Comparison of ENCODE assay signal across 19 cellular contexts in the genomic region with DNA sequence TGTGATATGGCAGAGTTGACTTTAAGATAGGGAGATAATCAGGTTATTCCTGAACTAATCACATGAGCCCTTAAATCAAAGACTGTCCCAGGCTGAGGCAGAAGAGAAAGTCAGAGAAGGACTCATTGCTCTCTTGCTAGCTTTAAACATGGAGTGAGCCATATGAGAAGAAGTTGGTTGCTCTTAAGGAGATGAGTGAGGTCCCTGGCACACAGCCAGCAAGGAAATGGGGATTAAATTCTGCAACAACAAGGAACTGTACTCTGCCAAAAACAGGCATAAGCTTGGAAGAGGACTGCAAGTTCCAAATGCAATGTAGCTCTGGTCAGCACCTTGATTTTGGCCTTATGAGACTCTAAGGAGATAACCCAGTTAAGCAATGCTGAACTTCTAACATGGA.
A peak's percentile ranks its signal among the peaks of the same experiment; 100 is the strongest.
DNase-seq lines count a peak whose midpoint lies in the region; ATAC-seq, FAIRE-seq and TF ChIP-seq lines count a peak whose summit lies in the region.
"Had no signal": no experiment of that assay in that cellular context is flagged by ENCODE, and none has a peak within 500 bp of the region (broad histone marks: within the 10 kb centered on the region; RNA-seq: fewer than 3 reads in every experiment).

No MANE protein-coding gene starts in this region.

- no peak for FAIRE-seq in endothelial cell of umbilical vein (lab: Jason Lieb, UNC)

- H3K27ac Mint-ChIP-seq in activated naive CD4-positive, alpha-beta T cell treated with anti-CD3 and anti-CD28 coated beads for 36 hours = no peak overlapping the region
- H3K27ac Mint-ChIP-seq: memory B cell; naive thymus-derived CD8-positive, alpha-beta T cell had no signal

- no peaks in the 10 kb centered on the region for H3K9me3 ChIP-seq in SK-N-MC (ENCODE audit: low read depth, low read length)
- no peaks in the 10 kb centered on the region for H3K9me3 ChIP-seq in endothelial cell of umbilical vein (replicated peaks; ENCODE audit: control insufficient read depth, insufficient read depth, low read length)
- no peaks in the 10 kb centered on the region for H3K9me3 ChIP-seq in right lobe of liver
- H3K9me3 ChIP-seq: ovary, thyroid gland had no signal

- H3K27ac ChIP-seq in SK-N-MC (no peak overlapping the region), endothelial cell of umbilical vein (ENCODE audit: insufficient read depth, low read depth, low read length) (no peak overlapping the region), right lobe of liver (no peak overlapping the region)
- H3K27ac ChIP-seq: ovary, thyroid gland had no signal

- no peaks in the 10 kb centered on the region for H3K9me1 ChIP-seq in endothelial cell of umbilical vein (replicated peaks; ENCODE audit: control insufficient read depth, extremely low read depth, insufficient read depth, low read length)

- no peaks in the 10 kb centered on the region for H4K20me1 ChIP-seq in endothelial cell of umbilical vein (replicated peaks; ENCODE audit: control insufficient read depth, extremely low read depth, insufficient read depth, low read length)

- intact Hi-C loops in endothelial cell of umbilical vein (cut with micrococcal nuclease) = no loop called here
- intact Hi-C loops in right lobe of liver (cut with DNase I) = no loop called here
- intact Hi-C loops in activated naive CD4-positive, alpha-beta T cell treated with anti-CD3 and anti-CD28 coated beads for 36 hours (cut with micrococcal nuclease) = no loop called here

- peak; percentile 66 for DNase-seq in HT1080 (ENCODE audit: low read depth)
- DNase-seq in SK-N-MC (ENCODE audit: low read depth, low spot score) = peak; percentile 80
- DNase-seq in endothelial cell of umbilical vein (ENCODE audit: low read depth, low spot score) = peak; percentile 36
- DNase-seq in myocyte (ENCODE audit: low read depth) = peak; percentile 6
- no peak for DNase-seq in right lobe of liver
- no peak for DNase-seq in activated naive CD4-positive, alpha-beta T cell treated with anti-CD3 and anti-CD28 coated beads for 36 hours
- DNase-seq in HEK293T (ENCODE audit: extremely low spot score) = no peak
- DNase-seq: activated CD4-positive, alpha-beta T cell treated with anti-CD3 and anti-CD28 coated beads for 48 hours; caudate nucleus; effector memory CD4-positive, alpha-beta T cell; foreskin melanocyte; naive thymus-derived CD8-positive, alpha-beta T cell; NCI-H1436 treated with DMSO at 0.1 percent for 48 hours; ovary; stimulated activated CD4-positive, alpha-beta T cell treated with anti-CD3 and anti-CD28 coated beads, Interleukin-1b, Interleukin-23, amount 100 ng/mL, for 48 hours; stimulated activated naive CD4-positive, alpha-beta T cell; T1000; thyroid gland had no signal

- dilution Hi-C loops in endothelial cell of umbilical vein (cut with MboI; ENCODE audit: extremely low pct_ligation_motif_present, low sequenced_read_pairs) = no loop called here

- no peak overlapping the region for H3K4me3 ChIP-seq in SK-N-MC
- no peak overlapping the region for H3K4me3 ChIP-seq in endothelial cell of umbilical vein (replicated peaks in 1 of 3; ENCODE audit: insufficient read depth in 1 of 3, low read depth in 1 of 3, low read length in 3 of 3)
- no peak overlapping the region for H3K4me3 ChIP-seq in right lobe of liver
- H3K4me3 ChIP-seq: ovary, thyroid gland had no signal

- H3K4me1 ChIP-seq in endothelial cell of umbilical vein (ENCODE audit: control insufficient read depth, extremely low read depth, insufficient read depth, low read length) (no peaks in the 10 kb centered on the region), right lobe of liver (no peaks in the 10 kb centered on the region)
- H3K4me1 ChIP-seq: thyroid gland had no signal

- H3K36me3 ChIP-seq in SK-N-MC (ENCODE audit: insufficient read depth, low read length) = no peaks in the 10 kb centered on the region
- H3K36me3 ChIP-seq in endothelial cell of umbilical vein (ENCODE audit: control insufficient read depth in 2 of 2, extremely low read depth in 1 of 2, insufficient read depth in 2 of 2, low read length in 2 of 2) = no peaks in the 10 kb centered on the region
- H3K36me3 ChIP-seq in right lobe of liver = no peaks in the 10 kb centered on the region
- H3K36me3 ChIP-seq: ovary, thyroid gland had no signal

- no peaks in the 10 kb centered on the region for H3K36me3 Mint-ChIP-seq in activated naive CD4-positive, alpha-beta T cell treated with anti-CD3 and anti-CD28 coated beads for 36 hours (ENCODE audit: low read depth)
- H3K36me3 Mint-ChIP-seq: memory B cell; naive thymus-derived CD8-positive, alpha-beta T cell had no signal

- no peak overlapping the region for H2AFZ ChIP-seq in endothelial cell of umbilical vein (ENCODE audit: low read depth, low read length)

- H3K79me2 ChIP-seq in endothelial cell of umbilical vein (ENCODE audit: control insufficient read depth, insufficient read depth, low read length) = no peaks in the 10 kb centered on the region

- H3K9ac ChIP-seq in SK-N-MC (ENCODE audit: insufficient read length) (no peak overlapping the region), endothelial cell of umbilical vein (replicated peaks; ENCODE audit: extremely low read depth, insufficient read depth, low read length) (no peak overlapping the region)

- no peak for ATAC-seq in right lobe of liver
- ATAC-seq: naive thymus-derived CD8-positive, alpha-beta T cell had no signal

- CTCF ChIA-PET in endothelial cell of umbilical vein (lab: Charles Lee) = interaction anchor here (0.6 kb wide), 1 partner anchor 21 kb away, joined by 3 read pairs; no protein-coding TSS in a partner anchor
- CTCF ChIA-PET in activated naive CD4-positive, alpha-beta T cell treated with anti-CD3 and anti-CD28 coated beads for 36 hours (lab: Charles Lee) = no interaction called here
- CTCF ChIA-PET in HEK293T (lab: Yijun Ruan, JAX) = no interaction called here

- H3K4me1 Mint-ChIP-seq in activated naive CD4-positive, alpha-beta T cell treated with anti-CD3 and anti-CD28 coated beads for 36 hours (ENCODE audit: low read depth) = no peaks in the 10 kb centered on the region
- H3K4me1 Mint-ChIP-seq: memory B cell; naive thymus-derived CD8-positive, alpha-beta T cell had no signal

- no peak overlapping the region for H3K4me2 ChIP-seq in endothelial cell of umbilical vein (ENCODE audit: insufficient read depth, low read length)

- H3K27me3 ChIP-seq in endothelial cell of umbilical vein (ENCODE audit: control insufficient read depth in 2 of 2, insufficient read depth in 2 of 2, low read length in 2 of 2) = no peaks in the 10 kb centered on the region
- no peaks in the 10 kb centered on the region for H3K27me3 ChIP-seq in right lobe of liver
- H3K27me3 ChIP-seq: ovary, thyroid gland had no signal

- TF ChIP-seq CTCF in endothelial cell of umbilical vein (IDR thresholded peaks at IDR 0.05; ENCODE audit: extremely low read depth in 1 of 2, insufficient read depth in 1 of 2, low read depth in 1 of 2, low read length in 2 of 2) (no peak), right lobe of liver (IDR thresholded peaks at IDR 0.05) (no peak)

- no peak overlapping the region for H3K4me3 Mint-ChIP-seq in activated naive CD4-positive, alpha-beta T cell treated with anti-CD3 and anti-CD28 coated beads for 36 hours
- H3K4me3 Mint-ChIP-seq: memory B cell; naive thymus-derived CD8-positive, alpha-beta T cell had no signal

- no peaks in the 10 kb centered on the region for H3K9me3 Mint-ChIP-seq in activated naive CD4-positive, alpha-beta T cell treated with anti-CD3 and anti-CD28 coated beads for 36 hours

- TF ChIP-seq POLR2A in endothelial cell of umbilical vein (IDR thresholded peaks at IDR 0.05; ENCODE audit: low read depth, low read length) (no peak), right lobe of liver (IDR thresholded peaks at IDR 0.05) (no peak)

- POLR2A ChIA-PET in endothelial cell of umbilical vein (lab: Charles Lee) (no interaction called here), HEK293T (lab: Yijun Ruan, JAX) (no interaction called here)

- H3K27me3 Mint-ChIP-seq in activated naive CD4-positive, alpha-beta T cell treated with anti-CD3 and anti-CD28 coated beads for 36 hours (ENCODE audit: low read depth) = no peaks in the 10 kb centered on the region
- H3K27me3 Mint-ChIP-seq: memory B cell; naive thymus-derived CD8-positive, alpha-beta T cell had no signal

- no TSS peak for BruUV-seq in endothelial cell of umbilical vein (replicated peaks; lab: Mats Ljungman, UMichigan)

TF ChIP-seq in endothelial cell of umbilical vein, 7 proteins besides CTCF, POLR2A, EP300 and RAD21:
- no peak for TF ChIP-seq EZH2 (IDR thresholded peaks at IDR 0.05; ENCODE audit: borderline replicate concordance, low read depth, low read length, severe bottlenecking)
- no peak for TF ChIP-seq JUN (IDR thresholded peaks at IDR 0.05; ENCODE audit: borderline replicate concordance, insufficient read depth, insufficient read length, low read depth)
- TF ChIP-seq POLR2AphosphoS5 (IDR thresholded peaks at IDR 0.05; ENCODE audit: insufficient read depth, low read depth, low read length) = no peak

TF ChIP-seq in HEK293T, 16 proteins besides CTCF, POLR2A, EP300 and RAD21:
- TF ChIP-seq ELF4 (IDR thresholded peaks at IDR 0.05) (no peak), TARDBP (IDR thresholded peaks at IDR 0.05) (no peak), ARNT (IDR thresholded peaks at IDR 0.05) (no peak), FOXM1 (IDR thresholded peaks at IDR 0.05; ENCODE audit: borderline replicate concordance) (no peak), ZNF384 (IDR thresholded peaks at IDR 0.05) (no peak), SUZ12 (IDR thresholded peaks at IDR 0.05) (no peak), LEF1 (IDR thresholded peaks at IDR 0.05; ENCODE audit: borderline replicate concordance) (no peak), FOXA1 (IDR thresholded peaks at IDR 0.05) (no peak), HDGF (IDR thresholded peaks at IDR 0.05; ENCODE audit: borderline replicate concordance) (no peak), FOXK2 (IDR thresholded peaks at IDR 0.05) (no peak), PKNOX1 (IDR thresholded peaks at IDR 0.05) (no peak)

Comparison
In these comparisons a context has a peak if more than half of its experiments do, and no peak if none do; other contexts are left out.
1. DNase-seq: peak in HT1080 (single experiment), SK-N-MC (single experiment), endothelial cell of umbilical vein (single experiment) and myocyte (single experiment); none in right lobe of liver (0 of 3), activated naive CD4-positive, alpha-beta T cell treated with anti-CD3 and anti-CD28 coated beads for 36 hours (single experiment) and HEK293T (single experiment).